ENCODE assay signal across 8 cellular contexts in the genomic region with DNA sequence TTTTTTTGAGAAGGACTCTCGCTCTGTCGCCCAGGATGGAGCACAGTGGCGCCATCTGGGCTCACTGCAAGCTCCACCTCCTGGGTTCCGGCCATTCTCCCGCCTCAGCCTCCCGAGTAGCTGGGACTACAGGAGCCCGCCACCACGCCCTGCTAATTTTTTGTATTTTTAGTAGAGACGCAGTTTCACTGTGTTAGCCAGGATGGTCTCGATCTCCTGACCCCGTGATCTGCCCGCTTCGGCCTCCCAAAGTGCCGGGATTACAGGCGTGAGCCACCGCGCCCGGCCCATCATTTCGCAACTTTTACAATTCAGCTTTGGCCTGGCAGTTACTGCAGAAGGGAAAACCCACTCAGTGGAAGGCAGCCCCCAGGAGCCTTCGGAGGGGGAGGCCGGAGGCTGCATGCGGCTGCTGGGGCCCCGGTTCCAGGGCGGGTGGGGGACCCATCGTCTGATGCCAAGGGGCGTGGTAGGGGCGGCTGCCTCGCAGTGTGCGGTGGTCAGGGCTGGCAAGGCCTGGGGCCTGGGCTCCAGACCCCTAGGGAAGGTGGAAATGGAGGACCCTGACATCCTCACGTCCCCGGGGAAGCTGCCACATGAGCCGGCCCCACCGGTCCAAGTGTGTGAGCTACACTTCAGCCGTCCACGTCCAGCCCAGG. TPM values are rescaled to one million over a fixed set of nuclear protein-coding genes. Genes with fewer than 3 reads are reported as not detected.
DNase-seq lines count a peak whose midpoint lies in the region; ATAC-seq and TF ChIP-seq lines count a peak whose summit lies in the region.
"Not testable (repeated sequence)": the region's sequence is repeated elsewhere in the genome, so short reads cannot be mapped to it uniquely, and the experiment has no call there.

No MANE protein-coding gene starts in this region.

- TF ChIP-seq EP300 in tibial nerve (IDR thresholded peaks at IDR 0.05) = not testable (repeated sequence)

- peak overlapping the region; percentile 90 for H3K9ac ChIP-seq in adipocyte (ENCODE audit: low read length)
- H3K9ac ChIP-seq in parathyroid adenoma = not testable (repeated sequence)

- H3K4me2 ChIP-seq in parathyroid adenoma (ENCODE audit: low read length) = peak overlapping the region; percentile 74

- peaks cover 18% of the 10 kb centered on the region for H3K36me3 ChIP-seq in adipocyte (ENCODE audit: control insufficient read depth, insufficient read depth, low read length, severe bottlenecking)
- not testable (repeated sequence) for H3K36me3 ChIP-seq in parathyroid adenoma (ENCODE audit: control insufficient read depth, insufficient read depth, low read length)
- peaks cover 0 to 37% (median 0%) of the 10 kb centered on the region in 3 donors for H3K36me3 ChIP-seq in tibial nerve

- H3K4me3 Mint-ChIP-seq in T-cell = peak overlapping the region; percentile 75 to 92 (median 78)

- H3K27ac ChIP-seq in parathyroid adenoma (peak overlapping the region; percentile 12), tibial nerve (peak overlapping the region; percentile 84 to 95 (median 93))

- not testable (repeated sequence) for TF ChIP-seq POLR2A in tibial nerve (IDR thresholded peaks at IDR 0.05)

- not testable (repeated sequence) for H3K27me3 ChIP-seq in adipocyte (replicated peaks; ENCODE audit: control insufficient read depth, insufficient read depth, low read length); parathyroid adenoma (ENCODE audit: control insufficient read depth, insufficient read depth, low read length); tibial nerve

- DNase-seq in DMS 273 (lab: John Stamatoyannopoulos, UW; ENCODE audit: unreplicated experiment) (peak; percentile 73), adipocyte (ENCODE audit: low read depth) (peak; percentile 84), tibial nerve (ENCODE audit: low spot score in 2 of 2) (peak; percentile 43 to 52)
- DNase-seq in Jurkat, Clone E6-1 (ENCODE audit: low read depth, low spot score); T-cell; epithelial cell of proximal tubule (ENCODE audit: low read depth); left lobe of liver (ENCODE audit: low spot score): not testable (repeated sequence)

- WGBS in tibial nerve, 2 donors = 59 to 65% methylated on average over 34 to 35 of the region's 35 CpGs

- not testable (repeated sequence) for TF ChIP-seq CTCF in epithelial cell of proximal tubule (conservative IDR thresholded peaks at IDR 0.05; ENCODE audit: low read depth, low read length); parathyroid adenoma (IDR thresholded peaks at IDR 0.05); tibial nerve (IDR thresholded peaks at IDR 0.05)

- H3K4me3 ChIP-seq in Jurkat, Clone E6-1 (ENCODE audit: low read length) = peak overlapping the region; percentile 85
- H3K4me3 ChIP-seq in adipocyte (ENCODE audit: low read length) (peak overlapping the region; percentile 82), epithelial cell of proximal tubule (ENCODE audit: low read depth, low read length) (peak overlapping the region; percentile 67), parathyroid adenoma (ENCODE audit: low read depth, low read length) (peak overlapping the region; percentile 75), tibial nerve (peak overlapping the region; percentile 76 to 86 (median 81))

- not testable (repeated sequence) for H3K27me3 Mint-ChIP-seq in T-cell

- not testable (repeated sequence) for H3K9me3 Mint-ChIP-seq in T-cell

- ATAC-seq in T-cell (replicated peaks in 1 of 4) = not testable (repeated sequence)
- peak; percentile 1 for ATAC-seq in left lobe of liver

- H2AFZ ChIP-seq in parathyroid adenoma = peak overlapping the region; percentile 89

- peak overlapping the region; percentile 55 to 59 for H3K27ac Mint-ChIP-seq in T-cell

- H3K4me1 ChIP-seq in adipocyte (ENCODE audit: control insufficient read depth, insufficient read depth, low read length) (peaks cover 16% of the 10 kb centered on the region), tibial nerve (peaks cover 0 to 35% (median 26%) of the 10 kb centered on the region in 4 donors)
- not testable (repeated sequence) for H3K4me1 ChIP-seq in parathyroid adenoma

- POLR2A ChIA-PET in T-cell (lab: Charles Lee) = interaction anchor here in 1 of 2 donors (0.6 kb wide), 1 partner anchor 331 kb away, joined by 6 read pairs; no protein-coding TSS in a partner anchor

- not testable (repeated sequence) for H3K36me3 Mint-ChIP-seq in T-cell

- CTCF ChIA-PET in T-cell (lab: Charles Lee) = not testable (repeated sequence)

- H3K79me2 ChIP-seq in parathyroid adenoma = not testable (repeated sequence)

- H3K4me1 Mint-ChIP-seq in T-cell = peaks cover 12 to 25% (median 13%) of the 10 kb centered on the region in 3 donors

- H3K9me3 ChIP-seq in adipocyte (ENCODE audit: control insufficient read depth, low read length); parathyroid adenoma (ENCODE audit: control insufficient read depth, low read length); tibial nerve: not testable (repeated sequence)

RNA-seq across cellular contexts. Expression of a gene that starts 1.1 kb away (rescaled TPM):
- polyA plus RNA-seq in Jurkat, Clone E6-1 (2012; ENCODE audit: insufficient read depth, insufficient read length) = 328 TPM
- total RNA-seq in T-cell = 100 to 1,000 TPM; 166 to 245 (median 228) TPM
- 242 and 300 TPM in 2 replicates for total RNA-seq in epithelial cell of proximal tubule
- total RNA-seq in left lobe of liver = 68.9 TPM
- 100 to 1,000 TPM in 2 of 4 donors, 10 to 100 TPM in 2; 83.4 to 157 (median 106) TPM for total RNA-seq in tibial nerve

RNA-seq across cellular contexts. Expression of a gene that starts 9.3 kb away (rescaled TPM):
- 93.9 TPM for polyA plus RNA-seq in Jurkat, Clone E6-1 (2012; ENCODE audit: insufficient read depth, insufficient read length)
- total RNA-seq in T-cell (1 to 10 TPM in 4 of 5 donors, under 1 TPM in 1; 0.93 to 3.7 (median 1.5) TPM), epithelial cell of proximal tubule (76.2 and 88.5 TPM in 2 replicates), left lobe of liver (0.50 TPM), tibial nerve (1 to 10 TPM in 2 of 4 donors, under 1 TPM in 1, not detected in 1; 0.44 to 1.5 (median 1.4) TPM)

RNA-seq across cellular contexts. Expression of a gene that starts 27.8 kb away (rescaled TPM):
- 194 TPM for polyA plus RNA-seq in Jurkat, Clone E6-1 (2012; ENCODE audit: insufficient read depth, insufficient read length)
- 100 to 1,000 TPM; 139 to 274 (median 240) TPM for total RNA-seq in T-cell
- total RNA-seq in epithelial cell of proximal tubule = 245 and 246 TPM in 2 replicates
- 67.8 TPM for total RNA-seq in left lobe of liver
- 100 to 1,000 TPM in 3 of 4 donors, 10 to 100 TPM in 1; 90.5 to 309 (median 165) TPM for total RNA-seq in tibial nerve

RNA-seq across cellular contexts. Expression of a gene that starts 43.9 kb away (rescaled TPM):
- polyA plus RNA-seq in Jurkat, Clone E6-1 (2012; ENCODE audit: insufficient read depth, insufficient read length) = 9.3 TPM
- total RNA-seq in T-cell (10 to 100 TPM; 47.6 to 68.4 (median 58.4) TPM), epithelial cell of proximal tubule (9.2 and 18.3 TPM in 2 replicates), left lobe of liver (23.1 TPM), tibial nerve (10 to 100 TPM; 15.1 to 80.1 (median 43.2) TPM)

RNA-seq across cellular contexts. Expression of a gene that starts 44.1 kb away (rescaled TPM):
- 203 TPM for polyA plus RNA-seq in Jurkat, Clone E6-1 (2012; ENCODE audit: insufficient read depth, insufficient read length)
- total RNA-seq in T-cell (10 to 100 TPM; 45.6 to 61.1 (median 57.5) TPM), epithelial cell of proximal tubule (48.3 and 58.2 TPM in 2 replicates), left lobe of liver (20.2 TPM), tibial nerve (10 to 100 TPM; 18.0 to 36.6 (median 22.9) TPM)

Comparison
In these comparisons a context has a peak if more than half of its experiments do, and no peak if none do; other contexts are left out.
1. RNA of a gene that starts 9.3 kb away (total RNA-seq): 76.2 to 88.5 TPM in epithelial cell of proximal tubule; 0.93 to 3.7 TPM in T-cell, 0.44 to 1.5 TPM in tibial nerve and 0.50 TPM in left lobe of liver (single experiment); every median in the first group is over 10 times any median in the second.
2. Peak in every context shown above with its lines, with median percentiles within 50 percentile points of each other: H3K4me3 ChIP-seq.